25 cellular contexts compared by ENCODE assay signal in the genomic region with DNA sequence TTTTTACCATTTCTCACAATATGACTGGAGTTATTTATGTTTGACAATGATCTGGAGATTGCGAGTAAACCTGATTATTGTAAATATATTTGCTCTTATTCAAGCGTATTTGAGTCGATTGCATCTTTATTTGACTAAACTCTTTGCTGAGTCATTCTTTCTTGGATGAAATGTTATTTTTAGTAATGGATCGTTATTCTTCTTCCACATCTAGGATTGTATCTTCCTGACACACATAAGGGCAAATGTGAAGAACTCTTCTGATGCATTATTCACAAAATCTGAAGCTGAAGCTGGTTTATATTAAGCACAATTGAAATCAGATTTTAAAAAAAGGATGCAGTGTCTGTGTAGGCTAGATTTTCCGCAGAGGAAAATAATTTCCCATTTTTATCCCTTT.
"Had no signal": no experiment of that assay in that cellular context is flagged by ENCODE, and none has a peak within 500 bp of the region (broad histone marks: within the 10 kb centered on the region; RNA-seq: fewer than 3 reads in every experiment).

No MANE protein-coding gene starts in this region.

- H3K9me3 Mint-ChIP-seq: activated naive CD8-positive, alpha-beta T cell treated with anti-CD3 and anti-CD28 coated beads, Interleukin-2, amount 50 U/mL, for 24 hours; activated T-helper 1 cell treated with anti-CD3 and anti-CD28 coated beads, Interleukin-12 subunit alpha, Interleukin-12 subunit beta, Interleukin-2, Interleukin-4 antibody, amounts not matched to agents 30 ng/mL and 10 ng/mL and 1 ng/mL, durations not matched to agents 14 hours and 24 hours and 36 hours; nephron progenitor cell; T-helper 2 cell treated with Interferon-gamma antibody and Interleukin-4, amounts not matched to agents 5 μg/mL and 100 μg/mL, for 36 hours had no signal

- H3K4me1 ChIP-seq: body of pancreas, heart right ventricle, pancreas, psoas muscle, upper lobe of left lung had no signal

- H3K4me3 Mint-ChIP-seq: activated CD8-positive, alpha-beta T cell treated with anti-CD3 and anti-CD28 coated beads, Interleukin-2, amount 10 ng/mL, durations not matched to agents 7 days and 5 days; activated naive CD8-positive, alpha-beta T cell treated with anti-CD3 and anti-CD28 coated beads, Interleukin-2, amount 50 U/mL, for 24 hours; activated T-helper 1 cell treated with anti-CD3 and anti-CD28 coated beads, Interleukin-12 subunit alpha, Interleukin-12 subunit beta, Interleukin-2, Interleukin-4 antibody, amounts not matched to agents 30 ng/mL and 10 ng/mL and 1 ng/mL, durations not matched to agents 14 hours and 24 hours and 36 hours; nephron progenitor cell; T-helper 2 cell treated with Interferon-gamma antibody and Interleukin-4, amounts not matched to agents 5 μg/mL and 100 μg/mL, for 36 hours had no signal

- DNase-seq: activated CD4-positive, alpha-beta T cell treated with anti-CD3 and anti-CD28 coated beads, Interleukin-2, amount 50 U/mL, for 1 hour; activated CD4-positive, CD25-positive, alpha-beta regulatory T cell treated with anti-CD3 and anti-CD28 coated beads, Interleukin-2, amount 50 U/mL, for 72 hours; activated CD8-positive, alpha-beta T cell treated with anti-CD3 and anti-CD28 coated beads, Interleukin-2, amount 10 ng/mL, durations not matched to agents 7 days and 5 days; activated gamma-delta T cell; activated naive CD4-positive, alpha-beta T cell treated with anti-CD3 and anti-CD28 coated beads, Interleukin-2, amount 50 U/mL, for 16 hours; activated naive CD8-positive, alpha-beta T cell treated with anti-CD3 and anti-CD28 coated beads, Interleukin-2, amount 50 U/mL, for 24 hours; anterior cingulate cortex; body of pancreas; central memory CD4-positive, alpha-beta T cell; effector memory CD4-positive, alpha-beta T cell; heart right ventricle; left colon; mesendoderm; mucosa of descending colon; nephron progenitor cell; pancreas; psoas muscle; right cardiac atrium; stimulated activated CD4-positive, alpha-beta T cell treated with anti-CD3 and anti-CD28 coated beads, Interleukin-12 subunit alpha, Interleukin-12 subunit beta, amount 100 ng/mL, for 4 hours; stimulated activated CD4-positive, alpha-beta T cell treated with anti-CD3 and anti-CD28 coated beads, Interleukin-4, amount 100 ng/mL, for 4 hours; stimulated activated naive CD8-positive, alpha-beta T cell treated with anti-CD3 and anti-CD28 coated beads, Interleukin-15, Interleukin-2, amounts not matched to agents 100 U/mL and 50 U/mL, for 24 hours; upper lobe of left lung had no signal

- H3K4me3 ChIP-seq: body of pancreas, heart right ventricle, mucosa of descending colon, pancreas, psoas muscle, upper lobe of left lung had no signal

- H3K9me3 ChIP-seq: body of pancreas, heart right ventricle, mucosa of descending colon, pancreas, psoas muscle, upper lobe of left lung had no signal

- H3K27ac ChIP-seq: body of pancreas, heart right ventricle, pancreas, psoas muscle, upper lobe of left lung, VCaP had no signal

- H3K36me3 ChIP-seq: heart right ventricle, pancreas, upper lobe of left lung had no signal

- H3K27me3 ChIP-seq: body of pancreas, heart right ventricle, pancreas, upper lobe of left lung had no signal

- ATAC-seq: activated CD8-positive, alpha-beta T cell treated with anti-CD3 and anti-CD28 coated beads, Interleukin-2, amount 10 ng/mL, durations not matched to agents 7 days and 5 days; activated naive CD8-positive, alpha-beta T cell treated with anti-CD3 and anti-CD28 coated beads, Interleukin-2, amount 50 U/mL, for 24 hours; body of pancreas; heart right ventricle; left colon; mucosa of descending colon; pancreas; psoas muscle; right cardiac atrium; stimulated activated naive CD8-positive, alpha-beta T cell treated with anti-CD3 and anti-CD28 coated beads, Interleukin-15, Interleukin-2, amounts not matched to agents 100 U/mL and 50 U/mL, for 24 hours had no signal

- H3K27ac Mint-ChIP-seq: activated CD8-positive, alpha-beta T cell treated with anti-CD3 and anti-CD28 coated beads, Interleukin-2, amount 10 ng/mL, durations not matched to agents 7 days and 5 days; activated naive CD8-positive, alpha-beta T cell treated with anti-CD3 and anti-CD28 coated beads, Interleukin-2, amount 50 U/mL, for 24 hours; activated T-helper 1 cell treated with anti-CD3 and anti-CD28 coated beads, Interleukin-12 subunit alpha, Interleukin-12 subunit beta, Interleukin-2, Interleukin-4 antibody, amounts not matched to agents 30 ng/mL and 10 ng/mL and 1 ng/mL, durations not matched to agents 14 hours and 24 hours and 36 hours; nephron progenitor cell; T-helper 2 cell treated with Interferon-gamma antibody and Interleukin-4, amounts not matched to agents 5 μg/mL and 100 μg/mL, for 36 hours had no signal

- H3K4me1 Mint-ChIP-seq: activated naive CD8-positive, alpha-beta T cell treated with anti-CD3 and anti-CD28 coated beads, Interleukin-2, amount 50 U/mL, for 24 hours; nephron progenitor cell had no signal
